ENCODE assay signal across 11 cellular contexts in the genomic region with DNA sequence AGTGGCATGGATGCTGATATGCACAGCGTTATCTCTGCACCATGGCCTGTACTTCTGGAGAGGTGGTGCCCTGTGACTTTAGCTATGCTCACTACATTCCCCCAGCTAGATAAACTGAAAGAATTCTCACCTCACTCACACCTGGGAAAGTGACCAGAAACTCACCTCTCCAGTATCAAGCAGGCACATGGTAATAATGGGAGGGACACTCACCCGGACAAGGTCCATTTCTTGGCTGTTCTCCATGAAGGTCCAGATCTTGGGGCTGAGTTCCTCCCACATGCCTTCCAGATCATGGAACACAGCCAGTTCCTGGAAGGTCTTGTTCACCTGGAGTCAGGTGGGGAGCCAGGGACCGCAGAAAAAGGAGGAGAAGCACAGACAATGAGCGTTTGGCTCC.
DNase-seq lines count a peak whose midpoint lies in the region; ATAC-seq and TF ChIP-seq lines count a peak whose summit lies in the region.
"Had no signal": no experiment of that assay in that cellular context is flagged by ENCODE, and none has a peak within 500 bp of the region (broad histone marks: within the 10 kb centered on the region; RNA-seq: fewer than 3 reads in every experiment).

No MANE protein-coding gene starts in this region.

- no peaks in the 10 kb centered on the region for H3K9me3 ChIP-seq in body of pancreas
- H3K9me3 ChIP-seq in thyroid gland = no peaks in the 10 kb centered on the region

- H3K27me3 Mint-ChIP-seq in memory B cell = no peaks in the 10 kb centered on the region
- no peaks in the 10 kb centered on the region for H3K27me3 Mint-ChIP-seq in stimulated activated naive B cell treated with anti-CD40 and anti-IgM and Interleukin-4, amounts not matched to agents 10 μg/mL and 1 μg/mL and 100 μg/mL, for 72 hours

- DNase-seq in Right ventricle myocardium inferior (ENCODE audit: missing footprints) (no peak), cardiac septum (ENCODE audit: low spot score) (no peak), body of pancreas (peak; percentile 44 to 81 (median 74)), memory B cell (ENCODE audit: low spot score in 2 of 2) (no peak), thyroid gland (peak; percentile 61 to 67), NCI-H1092 (lab: John Stamatoyannopoulos, UW) (no peak)
- DNase-seq in stimulated activated naive B cell treated with anti-CD40 and anti-IgM and Interleukin-4, amounts not matched to agents 10 μg/mL and 1 μg/mL and 100 μg/mL, for 72 hours = no peak
- DNase-seq: C1 segment of cervical spinal cord, H9, NCI-H146 had no signal

- H3K4me3 Mint-ChIP-seq in memory B cell = no peak overlapping the region
- no peak overlapping the region for H3K4me3 Mint-ChIP-seq in stimulated activated naive B cell treated with anti-CD40 and anti-IgM and Interleukin-4, amounts not matched to agents 10 μg/mL and 1 μg/mL and 100 μg/mL, for 72 hours
- H3K4me3 Mint-ChIP-seq: H9 had no signal

- H3K4me1 Mint-ChIP-seq in memory B cell = peaks cover 4% of the 10 kb centered on the region
- peaks cover 2 to 5% of the 10 kb centered on the region in 2 donors for H3K4me1 Mint-ChIP-seq in stimulated activated naive B cell treated with anti-CD40 and anti-IgM and Interleukin-4, amounts not matched to agents 10 μg/mL and 1 μg/mL and 100 μg/mL, for 72 hours

- 20 to 25% methylated on average over 4 of the region's 4 CpGs for WGBS in body of pancreas, 2 donors
- 70 to 83% methylated on average over 4 of the region's 4 CpGs for WGBS in thyroid gland, 2 donors

- H3K27me3 ChIP-seq in body of pancreas (no peaks in the 10 kb centered on the region), thyroid gland (no peaks in the 10 kb centered on the region)

- H3K36me3 Mint-ChIP-seq in memory B cell = peaks cover 40% of the 10 kb centered on the region
- H3K36me3 Mint-ChIP-seq in stimulated activated naive B cell treated with anti-CD40 and anti-IgM and Interleukin-4, amounts not matched to agents 10 μg/mL and 1 μg/mL and 100 μg/mL, for 72 hours = peaks cover 14 to 33% of the 10 kb centered on the region in 2 donors

- H3K4me3 ChIP-seq in body of pancreas (no peak overlapping the region), thyroid gland (replicated peaks in 1 of 3) (no peak overlapping the region)

- intact Hi-C loops in Right ventricle myocardium inferior (cut with DNase I) (no loop called here), cardiac septum (cut with DNase I) (no loop called here), body of pancreas (cut with DNase I) (no loop called here), thyroid gland (cut with DNase I) (no loop called here)

- H3K9me3 Mint-ChIP-seq in memory B cell = no peaks in the 10 kb centered on the region
- no peaks in the 10 kb centered on the region for H3K9me3 Mint-ChIP-seq in stimulated activated naive B cell treated with anti-CD40 and anti-IgM and Interleukin-4, amounts not matched to agents 10 μg/mL and 1 μg/mL and 100 μg/mL, for 72 hours
- H3K9me3 Mint-ChIP-seq: H9 had no signal

- H3K36me3 ChIP-seq in body of pancreas (replicated peaks in 1 of 2; ENCODE audit: insufficient read depth in 1 of 2, low read depth in 2 of 2) = peaks cover 0 to 11% of the 10 kb centered on the region in 2 donors
- peaks cover 16 to 22% of the 10 kb centered on the region in 2 donors for H3K36me3 ChIP-seq in thyroid gland

- H3K27ac ChIP-seq in body of pancreas = peak overlapping the region in 3 of 4 donors; percentile 1 to 15 (median 6)
- H3K27ac ChIP-seq in thyroid gland = peak overlapping the region in 2 of 3 donors; percentile 56 to 61

- peaks cover 14% of the 10 kb centered on the region for H3K4me1 ChIP-seq in body of pancreas
- peaks cover 29 to 42% of the 10 kb centered on the region in 2 donors for H3K4me1 ChIP-seq in thyroid gland

- H3K27ac Mint-ChIP-seq in memory B cell = peak overlapping the region; percentile 62
- H3K27ac Mint-ChIP-seq in stimulated activated naive B cell treated with anti-CD40 and anti-IgM and Interleukin-4, amounts not matched to agents 10 μg/mL and 1 μg/mL and 100 μg/mL, for 72 hours = no peak overlapping the region

- ATAC-seq in Right ventricle myocardium inferior = peak; percentile 27
- peak; percentile 89 for ATAC-seq in body of pancreas
- ATAC-seq in memory B cell (ENCODE audit: low read depth) = no peak
- no peak for ATAC-seq in stimulated activated naive B cell treated with anti-CD40 and anti-IgM and Interleukin-4, amounts not matched to agents 10 μg/mL and 1 μg/mL and 100 μg/mL, for 72 hours (replicated peaks)
- no peak for ATAC-seq in HG02642 (IDR thresholded peaks at IDR 0.05; ENCODE audit: poor library complexity, unreplicated experiment)

- TF ChIP-seq POLR2A in body of pancreas (IDR thresholded peaks at IDR 0.05) (no peak), thyroid gland (IDR thresholded peaks at IDR 0.05) (no peak)

- no peak for TF ChIP-seq CTCF in body of pancreas (IDR thresholded peaks at IDR 0.05)
- TF ChIP-seq CTCF in thyroid gland (IDR thresholded peaks at IDR 0.05) = no peak

Comparison
In these comparisons a context has a peak if more than half of its experiments do, and no peak if none do; other contexts are left out.
1. ATAC-seq: peak in Right ventricle myocardium inferior (single experiment) and body of pancreas (single experiment); none in memory B cell (single experiment), stimulated activated naive B cell treated with anti-CD40 and anti-IgM and Interleukin-4, amounts not matched to agents 10 μg/mL and 1 μg/mL and 100 μg/mL, for 72 hours (0 of 2) and HG02642 (single experiment).
2. DNase-seq: peak in body of pancreas (4 of 4) and thyroid gland (2 of 2); none in Right ventricle myocardium inferior (single experiment), cardiac septum (single experiment), memory B cell (0 of 2), stimulated activated naive B cell treated with anti-CD40 and anti-IgM and Interleukin-4, amounts not matched to agents 10 μg/mL and 1 μg/mL and 100 μg/mL, for 72 hours (single experiment) and NCI-H1092 (single experiment).